1 cellular context compared by ENCODE assay signal in genomic region chr7:1473864-1474512, GRCh38.
TF ChIP-seq lines count a peak whose summit lies in the region.

No MANE protein-coding gene starts in this region.

TF ChIP-seq in HepG2, 621 proteins besides CTCF, POLR2A, EP300 and RAD21 (continued from another document and continues in another):
- TF ChIP-seq EED (CRISPR knock-in tag; IDR thresholded peaks at IDR 0.05) (no peak), POGK (CRISPR knock-in tag; conservative IDR thresholded peaks at IDR 0.05) (0 out of 2 replicates have a peak, but pooled peaks have one; percentile 40), ZNF83 (CRISPR knock-in tag; IDR thresholded peaks at IDR 0.05; ENCODE audit: borderline replicate concordance) (no peak), PHF21A (CRISPR knock-in tag; IDR thresholded peaks at IDR 0.05) (no peak), IKZF1 (IDR thresholded peaks at IDR 0.05) (no peak), ZNF34 (CRISPR knock-in tag; IDR thresholded peaks at IDR 0.05; ENCODE audit: borderline replicate concordance) (no peak), GLMP (CRISPR knock-in tag; IDR thresholded peaks at IDR 0.05; ENCODE audit: borderline replicate concordance) (no peak), NFATC3 (CRISPR knock-in tag; IDR thresholded peaks at IDR 0.05) (no peak), ZSCAN25 (CRISPR knock-in tag; IDR thresholded peaks at IDR 0.05) (peak; percentile 65), ZNF687 (CRISPR knock-in tag; IDR thresholded peaks at IDR 0.05) (peak; percentile 88), TIGD3 (CRISPR knock-in tag; IDR thresholded peaks at IDR 0.05; ENCODE audit: borderline replicate concordance) (no peak)
- TF ChIP-seq, protein P1, sequence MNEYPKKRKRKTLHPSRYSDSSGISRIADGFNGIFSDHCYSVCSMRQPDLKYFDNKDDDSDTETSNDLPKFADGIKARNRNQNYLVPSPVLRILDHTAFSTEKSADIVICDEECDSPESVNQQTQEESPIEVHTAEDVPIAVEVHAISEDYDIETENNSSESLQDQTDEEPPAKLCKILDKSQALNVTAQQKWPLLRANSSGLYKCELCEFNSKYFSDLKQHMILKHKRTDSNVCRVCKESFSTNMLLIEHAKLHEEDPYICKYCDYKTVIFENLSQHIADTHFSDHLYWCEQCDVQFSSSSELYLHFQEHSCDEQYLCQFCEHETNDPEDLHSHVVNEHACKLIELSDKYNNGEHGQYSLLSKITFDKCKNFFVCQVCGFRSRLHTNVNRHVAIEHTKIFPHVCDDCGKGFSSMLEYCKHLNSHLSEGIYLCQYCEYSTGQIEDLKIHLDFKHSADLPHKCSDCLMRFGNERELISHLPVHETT (CRISPR knock-in tag; conservative IDR thresholded peaks at IDR 0.05), result no peak
- TF ChIP-seq, protein P2, sequence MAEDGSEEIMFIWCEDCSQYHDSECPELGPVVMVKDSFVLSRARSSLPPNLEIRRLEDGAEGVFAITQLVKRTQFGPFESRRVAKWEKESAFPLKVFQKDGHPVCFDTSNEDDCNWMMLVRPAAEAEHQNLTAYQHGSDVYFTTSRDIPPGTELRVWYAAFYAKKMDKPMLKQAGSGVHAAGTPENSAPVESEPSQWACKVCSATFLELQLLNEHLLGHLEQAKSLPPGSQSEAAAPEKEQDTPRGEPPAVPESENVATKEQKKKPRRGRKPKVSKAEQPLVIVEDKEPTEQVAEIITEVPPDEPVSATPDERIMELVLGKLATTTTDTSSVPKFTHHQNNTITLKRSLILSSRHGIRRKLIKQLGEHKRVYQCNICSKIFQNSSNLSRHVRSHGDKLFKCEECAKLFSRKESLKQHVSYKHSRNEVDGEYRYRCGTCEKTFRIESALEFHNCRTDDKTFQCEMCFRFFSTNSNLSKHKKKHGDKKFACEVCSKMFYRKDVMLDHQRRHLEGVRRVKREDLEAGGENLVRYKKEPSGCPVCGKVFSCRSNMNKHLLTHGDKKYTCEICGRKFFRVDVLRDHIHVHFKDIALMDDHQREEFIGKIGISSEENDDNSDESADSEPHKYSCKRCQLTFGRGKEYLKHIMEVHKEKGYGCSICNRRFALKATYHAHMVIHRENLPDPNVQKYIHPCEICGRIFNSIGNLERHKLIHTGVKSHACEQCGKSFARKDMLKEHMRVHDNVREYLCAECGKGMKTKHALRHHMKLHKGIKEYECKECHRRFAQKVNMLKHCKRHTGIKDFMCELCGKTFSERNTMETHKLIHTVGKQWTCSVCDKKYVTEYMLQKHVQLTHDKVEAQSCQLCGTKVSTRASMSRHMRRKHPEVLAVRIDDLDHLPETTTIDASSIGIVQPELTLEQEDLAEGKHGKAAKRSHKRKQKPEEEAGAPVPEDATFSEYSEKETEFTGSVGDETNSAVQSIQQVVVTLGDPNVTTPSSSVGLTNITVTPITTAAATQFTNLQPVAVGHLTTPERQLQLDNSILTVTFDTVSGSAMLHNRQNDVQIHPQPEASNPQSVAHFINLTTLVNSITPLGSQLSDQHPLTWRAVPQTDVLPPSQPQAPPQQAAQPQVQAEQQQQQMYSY (CRISPR knock-in tag; IDR thresholded peaks at IDR 0.05), result no peak
- TF ChIP-seq, protein P3, sequence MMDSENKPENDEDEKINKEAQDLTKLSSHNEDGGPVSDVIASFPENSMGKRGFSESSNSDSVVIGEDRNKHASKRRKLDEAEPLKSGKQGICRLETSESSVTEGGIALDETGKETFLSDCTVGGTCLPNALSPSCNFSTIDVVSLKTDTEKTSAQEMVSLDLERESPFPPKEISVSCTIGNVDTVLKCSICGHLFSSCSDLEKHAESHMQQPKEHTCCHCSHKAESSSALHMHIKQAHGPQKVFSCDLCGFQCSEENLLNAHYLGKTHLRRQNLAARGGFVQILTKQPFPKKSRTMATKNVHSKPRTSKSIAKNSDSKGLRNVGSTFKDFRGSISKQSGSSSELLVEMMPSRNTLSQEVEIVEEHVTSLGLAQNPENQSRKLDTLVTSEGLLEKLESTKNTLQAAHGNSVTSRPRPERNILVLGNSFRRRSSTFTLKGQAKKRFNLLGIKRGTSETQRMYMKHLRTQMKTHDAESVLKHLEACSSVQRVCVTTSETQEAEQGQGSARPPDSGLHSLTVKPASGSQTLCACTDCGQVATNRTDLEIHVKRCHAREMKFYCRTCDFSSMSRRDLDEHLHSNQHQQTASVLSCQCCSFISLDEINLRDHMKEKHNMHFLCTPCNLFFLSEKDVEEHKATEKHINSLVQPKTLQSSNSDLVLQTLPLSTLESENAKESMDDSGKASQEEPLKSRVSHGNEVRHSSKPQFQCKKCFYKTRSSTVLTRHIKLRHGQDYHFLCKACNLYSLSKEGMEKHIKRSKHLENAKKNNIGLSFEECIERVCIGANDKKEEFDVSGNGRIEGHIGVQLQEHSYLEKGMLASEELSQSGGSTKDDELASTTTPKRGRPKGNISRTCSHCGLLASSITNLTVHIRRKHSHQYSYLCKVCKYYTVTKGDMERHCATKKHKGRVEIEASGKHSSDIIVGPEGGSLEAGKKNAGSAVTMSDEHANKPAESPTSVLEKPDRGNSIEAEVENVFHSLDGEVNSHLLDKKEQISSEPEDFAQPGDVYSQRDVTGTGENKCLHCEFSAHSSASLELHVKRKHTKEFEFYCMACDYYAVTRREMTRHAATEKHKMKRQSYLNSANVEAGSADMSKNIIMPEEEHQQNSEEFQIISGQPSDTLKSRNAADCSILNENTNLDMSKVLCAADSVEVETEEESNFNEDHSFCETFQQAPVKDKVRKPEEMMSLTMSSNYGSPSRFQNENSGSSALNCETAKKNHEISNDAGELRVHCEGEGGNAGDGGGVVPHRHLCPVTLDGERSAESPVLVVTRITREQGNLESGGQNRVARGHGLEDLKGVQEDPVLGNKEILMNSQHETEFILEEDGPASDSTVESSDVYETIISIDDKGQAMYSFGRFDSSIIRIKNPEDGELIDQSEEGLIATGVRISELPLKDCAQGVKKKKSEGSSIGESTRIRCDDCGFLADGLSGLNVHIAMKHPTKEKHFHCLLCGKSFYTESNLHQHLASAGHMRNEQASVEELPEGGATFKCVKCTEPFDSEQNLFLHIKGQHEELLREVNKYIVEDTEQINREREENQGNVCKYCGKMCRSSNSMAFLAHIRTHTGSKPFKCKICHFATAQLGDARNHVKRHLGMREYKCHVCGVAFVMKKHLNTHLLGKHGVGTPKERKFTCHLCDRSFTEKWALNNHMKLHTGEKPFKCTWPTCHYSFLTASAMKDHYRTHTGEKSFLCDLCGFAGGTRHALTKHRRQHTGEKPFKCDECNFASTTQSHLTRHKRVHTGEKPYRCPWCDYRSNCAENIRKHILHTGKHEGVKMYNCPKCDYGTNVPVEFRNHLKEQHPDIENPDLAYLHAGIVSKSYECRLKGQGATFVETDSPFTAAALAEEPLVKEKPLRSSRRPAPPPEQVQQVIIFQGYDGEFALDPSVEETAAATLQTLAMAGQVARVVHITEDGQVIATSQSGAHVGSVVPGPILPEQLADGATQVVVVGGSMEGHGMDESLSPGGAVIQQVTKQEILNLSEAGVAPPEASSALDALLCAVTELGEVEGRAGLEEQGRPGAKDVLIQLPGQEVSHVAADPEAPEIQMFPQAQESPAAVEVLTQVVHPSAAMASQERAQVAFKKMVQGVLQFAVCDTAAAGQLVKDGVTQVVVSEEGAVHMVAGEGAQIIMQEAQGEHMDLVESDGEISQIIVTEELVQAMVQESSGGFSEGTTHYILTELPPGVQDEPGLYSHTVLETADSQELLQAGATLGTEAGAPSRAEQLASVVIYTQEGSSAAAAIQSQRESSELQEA (CRISPR knock-in tag; IDR thresholded peaks at IDR 0.05; ENCODE audit: not compliant biosample characterization), result peak; percentile 72
